ENCODE assay signal across 5 cellular contexts in the genomic region with DNA sequence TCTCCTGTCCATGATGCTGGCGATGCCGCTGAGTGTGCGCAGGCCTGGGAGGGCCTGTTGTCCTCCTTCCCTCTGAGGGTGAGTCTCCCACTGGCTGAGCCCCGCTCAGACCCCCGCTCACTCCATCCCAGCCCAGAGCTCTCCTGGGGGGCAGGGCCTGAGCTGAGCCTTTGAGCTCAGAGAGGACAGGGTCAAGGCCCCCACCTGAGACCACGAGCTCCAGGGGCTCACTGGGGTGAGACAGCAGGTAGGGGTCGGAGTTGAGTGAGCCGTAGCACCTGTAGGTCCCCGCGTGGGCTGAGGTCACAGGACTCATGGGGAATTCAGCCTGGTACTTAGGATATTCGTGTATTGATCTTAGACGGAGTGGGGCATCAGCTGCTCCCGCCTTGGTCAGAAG. TPM values are rescaled to one million over a fixed set of nuclear protein-coding genes. Genes with fewer than 3 reads are reported as not detected.
"Had no signal": no experiment of that assay in that cellular context is flagged by ENCODE, and none has a peak within 500 bp of the region (broad histone marks: within the 10 kb centered on the region; RNA-seq: fewer than 3 reads in every experiment).

No MANE protein-coding gene starts in this region.

RNA-seq across cellular contexts. Expression of a gene that starts 2.9 kb away (rescaled TPM):
- total RNA-seq: M059J, PC-3, RPMI7951, SJCRH30, SK-MEL-5 had no signal

RNA-seq across cellular contexts. Expression of a gene that starts 21.0 kb away (rescaled TPM):
- total RNA-seq: M059J, PC-3, RPMI7951, SK-MEL-5 had no signal

RNA-seq across cellular contexts. Expression of a gene that starts 34.9 kb away (rescaled TPM):
- total RNA-seq: M059J, PC-3, RPMI7951, SJCRH30, SK-MEL-5 had no signal

RNA-seq across cellular contexts. Expression of a gene that starts 35.5 kb away (rescaled TPM):
- total RNA-seq: M059J, PC-3, RPMI7951, SJCRH30 had no signal

RNA-seq across cellular contexts. Expression of a gene that starts 55.2 kb away (rescaled TPM):
- total RNA-seq: M059J, PC-3, RPMI7951 had no signal
